12 cellular contexts compared by ENCODE assay signal in the genomic region with DNA sequence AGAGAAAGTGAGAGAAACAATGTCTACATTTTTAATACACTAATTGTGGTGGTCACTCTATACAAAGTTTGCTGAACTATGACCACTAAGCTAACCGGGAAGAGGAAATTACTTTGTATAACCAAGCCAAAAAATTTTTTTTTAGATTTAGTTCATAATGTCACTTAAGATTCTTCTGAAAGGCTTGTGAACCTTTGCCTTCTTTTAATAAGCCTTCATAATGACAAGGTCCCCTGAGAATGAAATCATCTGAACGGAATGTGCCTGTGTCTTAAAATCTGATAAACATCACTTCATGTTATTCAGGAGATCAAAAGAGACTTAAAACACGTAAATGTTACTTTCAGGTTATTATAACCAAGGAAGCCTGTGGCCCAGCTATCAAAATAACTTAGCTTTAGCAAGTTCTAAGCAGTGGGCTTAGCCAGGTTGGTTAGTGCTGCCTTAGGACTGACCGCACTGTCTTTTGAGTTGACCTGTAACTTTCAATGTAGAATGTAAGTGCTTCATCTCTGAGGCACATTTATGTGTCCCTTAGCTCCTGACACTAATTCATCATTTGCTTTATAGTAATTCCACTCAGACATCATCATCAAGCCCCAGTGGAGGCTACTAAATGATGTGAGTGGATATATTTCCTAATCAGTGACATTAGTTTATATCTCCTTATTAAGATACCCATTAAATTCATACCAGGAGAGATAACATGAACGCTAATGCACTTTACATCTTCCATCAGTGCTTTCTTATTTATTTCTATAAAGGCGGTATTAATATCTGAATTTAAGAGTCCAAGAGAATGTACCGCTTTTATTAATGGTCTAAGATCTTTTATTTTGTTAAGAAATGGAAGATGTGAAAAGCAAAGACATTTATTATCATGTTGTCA.
DNase-seq lines count a peak whose midpoint lies in the region; ATAC-seq and TF ChIP-seq lines count a peak whose summit lies in the region.
"Had no signal": no experiment of that assay in that cellular context is flagged by ENCODE, and none has a peak within 500 bp of the region (broad histone marks: within the 10 kb centered on the region; RNA-seq: fewer than 3 reads in every experiment).

No MANE protein-coding gene starts in this region.

- no peaks in the 10 kb centered on the region for H3K79me2 ChIP-seq in SK-N-SH (ENCODE audit: insufficient read depth)

- DNase-seq in Caki2 (ENCODE audit: low read depth) (peak; percentile 25), SK-N-SH (no peak), fibroblast of mammary gland (ENCODE audit: low read depth) (peak; percentile 70), pons (ENCODE audit: low spot score) (peak; percentile 22), NCI-H446 (lab: John Stamatoyannopoulos, UW) (no peak), medulla oblongata (ENCODE audit: extremely low spot score) (no peak), Kasumi-1 (lab: John Stamatoyannopoulos, UW) (no peak)
- DNase-seq: naive thymus-derived CD4-positive, alpha-beta T cell; NCI-H2227 treated with DMSO at 0.1 percent for 48 hours; stimulated activated CD4-positive, alpha-beta T cell treated with anti-CD3 and anti-CD28 coated beads, Interleukin-12 subunit alpha, Interleukin-12 subunit beta, amount 100 ng/mL, for 4 hours; T-helper 1 cell had no signal

- no peaks in the 10 kb centered on the region for H3K27me3 ChIP-seq in SK-N-SH (ENCODE audit: insufficient read depth)

- no peak overlapping the region for H3K4me2 ChIP-seq in SK-N-SH

- H3K9me2 ChIP-seq in SK-N-SH = no peaks in the 10 kb centered on the region

- H3K4me3 ChIP-seq in SK-N-SH (ENCODE audit: low read depth in 2 of 2, low read length in 1 of 2) (no peak overlapping the region), fibroblast of mammary gland (ENCODE audit: control insufficient read depth, low read depth, low read length) (no peak overlapping the region)

- peaks cover 8% of the 10 kb centered on the region for H3F3A ChIP-seq in SK-N-SH (replicated peaks; ENCODE audit: insufficient read depth)

- H4K20me1 ChIP-seq in SK-N-SH (ENCODE audit: insufficient read depth) = no peaks in the 10 kb centered on the region

- H2AFZ ChIP-seq in SK-N-SH (ENCODE audit: low read depth) = no peak overlapping the region

- 73% methylated on average over 7 of the region's 7 CpGs for WGBS in SK-N-SH (ENCODE audit: low lambda C conversion rate)

- TF ChIP-seq EP300 in SK-N-SH (IDR thresholded peaks at IDR 0.05; ENCODE audit: borderline replicate concordance in 1 of 2, low read depth in 1 of 2, low read length in 1 of 2) = no peak

- CTCF ChIA-PET in SK-N-SH (lab: Yijun Ruan, JAX) = interaction anchor here (0.9 kb wide), 1 partner anchor 104 kb away, joined by 4 read pairs; no protein-coding TSS in a partner anchor

- no peak for ATAC-seq in HG03571 (IDR thresholded peaks at IDR 0.05; ENCODE audit: unreplicated experiment)
- ATAC-seq: naive thymus-derived CD4-positive, alpha-beta T cell had no signal

- H3K9me3 ChIP-seq in SK-N-SH = no peaks in the 10 kb centered on the region

- no peak for TF ChIP-seq CTCF in SK-N-SH (IDR thresholded peaks at IDR 0.05)
- no peak for TF ChIP-seq CTCF in fibroblast of mammary gland (conservative IDR thresholded peaks at IDR 0.05; ENCODE audit: control insufficient read depth, insufficient read depth, low read depth, low read length)

- POLR2A ChIA-PET in SK-N-SH (lab: Yijun Ruan, JAX) = no interaction called here

- no peak overlapping the region for H3K27ac ChIP-seq in SK-N-SH (ENCODE audit: low read depth in 2 of 2, low read length in 1 of 2)

- H3K36me3 ChIP-seq in SK-N-SH (replicated peaks in 1 of 2; ENCODE audit: control insufficient read depth in 1 of 2, insufficient read depth in 2 of 2, low read length in 1 of 2) = no peaks in the 10 kb centered on the region

- H3K9ac ChIP-seq in SK-N-SH = no peak overlapping the region

- TF ChIP-seq RAD21 in SK-N-SH (IDR thresholded peaks at IDR 0.05; ENCODE audit: low read length) = no peak

- H3K4me1 ChIP-seq in SK-N-SH (ENCODE audit: control insufficient read depth in 1 of 2, insufficient read depth in 2 of 2, low read depth in 1 of 2, low read length in 1 of 2) = peaks cover 3 to 12% of the 10 kb centered on the region in 2 experiments; a peak in 3 of 4 replicates

- in situ Hi-C loops in Caki2 (cut with HindIII; ENCODE audit: low pct_unique_long_range_greater_than_20kb, low sequenced_read_pairs) = no loop called here

TF ChIP-seq in SK-N-SH, 30 proteins besides CTCF, POLR2A, EP300 and RAD21:
- TF ChIP-seq, protein P1, sequence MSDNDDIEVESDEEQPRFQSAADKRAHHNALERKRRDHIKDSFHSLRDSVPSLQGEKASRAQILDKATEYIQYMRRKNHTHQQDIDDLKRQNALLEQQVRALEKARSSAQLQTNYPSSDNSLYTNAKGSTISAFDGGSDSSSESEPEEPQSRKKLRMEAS (IDR thresholded peaks at IDR 0.05; ENCODE audit: low read depth) = no peak
- TF ChIP-seq ELF1 (IDR thresholded peaks at IDR 0.05) (no peak), TAF1 (IDR thresholded peaks at IDR 0.05; ENCODE audit: borderline replicate concordance, low read depth, low read length) (no peak), USF2 (IDR thresholded peaks at IDR 0.05; ENCODE audit: borderline replicate concordance, low read depth, low read length) (no peak), JUND (IDR thresholded peaks at IDR 0.05) (peak; percentile 20; the same call in 1 of the 2 replicates), TCF12 (IDR thresholded peaks at IDR 0.05) (peak; percentile 18), FOSL2 (IDR thresholded peaks at IDR 0.05; ENCODE audit: borderline replicate concordance, low read depth) (0 out of 2 replicates have a peak, but pooled peaks have one; percentile 2)
TF ChIP-seq in SK-N-SH: peak in this region for 3.

Comparison
In these comparisons a context has a peak if more than half of its experiments do, and no peak if none do; other contexts are left out.
1. DNase-seq: peak in Caki2 (single experiment), fibroblast of mammary gland (single experiment) and pons (single experiment); none in SK-N-SH (single experiment), NCI-H446 (0 of 2), medulla oblongata (single experiment) and Kasumi-1 (0 of 2).